8 cellular contexts compared by ENCODE assay signal in genomic region chr9:114405294-114406034, GRCh38. TPM values are rescaled to one million over a fixed set of nuclear protein-coding genes. Genes with fewer than 3 reads are reported as not detected.
A peak's percentile ranks its signal among the peaks of the same experiment; 100 is the strongest.
DNase-seq lines count a peak whose midpoint lies in the region; ATAC-seq and TF ChIP-seq lines count a peak whose summit lies in the region.

No MANE protein-coding gene starts in this region.

- peak; percentile 93 for TF ChIP-seq RAD21 in HCT116 (IDR thresholded peaks at IDR 0.05; ENCODE audit: low read depth)

- POLR2A ChIA-PET in HCT116 (lab: Charles Lee): interaction anchor here (1.3 kb wide), 1 partner anchor 247 kb away, joined by 4 read pairs; no protein-coding TSS in a partner anchor

- TF ChIP-seq CTCF in GM12874 (IDR thresholded peaks at IDR 0.05; ENCODE audit: insufficient read depth, low read depth, low read length) (peak; percentile 74), HCT116 (IDR thresholded peaks at IDR 0.05 in 2 of 3, conservative IDR thresholded peaks at IDR 0.05 in 1 of 3; ENCODE audit: borderline replicate concordance in 1 of 3, insufficient read depth in 1 of 3, low read depth in 2 of 3, low read length in 2 of 3) (peak; percentile 78 to 81 (median 80)), SU-DHL-6 (IDR thresholded peaks at IDR 0.05; ENCODE audit: insufficient read depth, low read length, poor library complexity, severe bottlenecking) (peak; percentile 62), heart left ventricle (IDR thresholded peaks at IDR 0.05) (peak; percentile 72 to 87 (median 82))

- peak; percentile 48 for DNase-seq in HCT116 (ENCODE audit: low read depth, low spot score)
- DNase-seq in MG63: peak; percentile 59
- DNase-seq in activated naive CD8-positive, alpha-beta T cell treated with anti-CD3 and anti-CD28 coated beads, Interleukin-2, amount 50 U/mL, for 16 hours (ENCODE audit: low read depth, low spot score): peak; percentile 63
- peak; percentile 73 to 81 (median 79) for DNase-seq in heart left ventricle
- peak; percentile 88 for DNase-seq in retina

- H3K4me2 ChIP-seq in HCT116 (ENCODE audit: low read length) (no peak overlapping the region), SU-DHL-6 (ENCODE audit: low read depth, low read length, poor library complexity, severe bottlenecking) (no peak overlapping the region)

- TF ChIP-seq POLR2A in HCT116 (IDR thresholded peaks at IDR 0.05; ENCODE audit: borderline replicate concordance, extremely low read depth, insufficient read depth, insufficient read length) (no peak), heart left ventricle (IDR thresholded peaks at IDR 0.05) (no peak)

- H3K9me3 ChIP-seq in HCT116 (ENCODE audit: control insufficient read depth in 1 of 2, insufficient read depth in 1 of 2, low read depth in 1 of 2, low read length in 2 of 2) (no peaks in the 10 kb centered on the region), MG63 (no peaks in the 10 kb centered on the region), SU-DHL-6 (ENCODE audit: insufficient read depth, low read length) (no peaks in the 10 kb centered on the region), heart left ventricle (no peaks in the 10 kb centered on the region)

- no peaks in the 10 kb centered on the region for H3K36me3 ChIP-seq in HCT116 (ENCODE audit: control insufficient read depth in 1 of 2, insufficient read depth in 2 of 2, low read length in 2 of 2)
- no peaks in the 10 kb centered on the region for H3K36me3 ChIP-seq in MG63
- no peaks in the 10 kb centered on the region for H3K36me3 ChIP-seq in SU-DHL-6 (ENCODE audit: low read length)
- no peaks in the 10 kb centered on the region for H3K36me3 ChIP-seq in heart left ventricle

- H2AFZ ChIP-seq in HCT116 (ENCODE audit: low read depth, low read length, poor library complexity, severe bottlenecking) (no peak overlapping the region), SU-DHL-6 (ENCODE audit: low read depth, low read length, severe bottlenecking) (no peak overlapping the region)

- H3K27ac ChIP-seq in HCT116 (ENCODE audit: low read depth, low read length) (no peak overlapping the region), SU-DHL-6 (ENCODE audit: low read depth, low read length) (no peak overlapping the region), heart left ventricle (no peak overlapping the region)

- ATAC-seq in HCT116 (peak; percentile 98), heart left ventricle (peak; percentile 76 to 95 (median 92)), GM18873 (IDR thresholded peaks at IDR 0.05; ENCODE audit: low FRiP score, unreplicated experiment) (no peak)

- intact Hi-C loops in HCT116 (cut with micrococcal nuclease) (loop anchor here (1.0 to 5.0 kb wide), 5 partner anchors 82 to 1119 kb away; no protein-coding TSS in a partner anchor), heart left ventricle (cut with DNase I) (loop anchor here (1.0 to 10.0 kb wide), 14 partner anchors 179 to 1119 kb away; no protein-coding TSS in a partner anchor)

- RAD21 ChIA-PET in HCT116 (lab: Charles Lee; ENCODE audit: low non-redundant PET in 1 of 2, low total read pairs in 2 of 2, uncharacterized antibody in 2 of 2, unreplicated experiment in 2 of 2): interaction anchor here (0.7 to 1.6 kb wide), 4 partner anchors 248 to 506 kb away, joined by 3 to 15 read pairs (median 8); no protein-coding TSS in a partner anchor

- no peaks in the 10 kb centered on the region for H3F3A ChIP-seq in SU-DHL-6 (ENCODE audit: insufficient read depth)

- H4K20me1 ChIP-seq in HCT116 (ENCODE audit: insufficient read depth) (no peaks in the 10 kb centered on the region), SU-DHL-6 (ENCODE audit: low read depth, low read length) (no peaks in the 10 kb centered on the region)

- H3K9ac ChIP-seq in HCT116 (ENCODE audit: low read length) (no peak overlapping the region), SU-DHL-6 (ENCODE audit: low read length) (no peak overlapping the region)

- H3K4me3 ChIP-seq in HCT116 (replicated peaks in 1 of 2; ENCODE audit: low read depth in 1 of 2, low read length in 2 of 2) (no peak overlapping the region), MG63 (no peak overlapping the region), SU-DHL-6 (ENCODE audit: insufficient read depth, low read length, poor library complexity, severe bottlenecking) (no peak overlapping the region), heart left ventricle (no peak overlapping the region)

- BruUV-seq in HCT116 (replicated peaks; lab: Mats Ljungman, UMichigan): no TSS peak

- H3K9me2 ChIP-seq in HCT116 (ENCODE audit: insufficient read depth) (no peaks in the 10 kb centered on the region), SU-DHL-6 (replicated peaks; ENCODE audit: insufficient read depth, low read length) (no peaks in the 10 kb centered on the region)

- no peaks in the 10 kb centered on the region for H3K27me3 ChIP-seq in HCT116 (ENCODE audit: insufficient read depth, low read length)
- no peaks in the 10 kb centered on the region for H3K27me3 ChIP-seq in MG63
- H3K27me3 ChIP-seq in SU-DHL-6 (ENCODE audit: low read length): no peaks in the 10 kb centered on the region
- no peaks in the 10 kb centered on the region for H3K27me3 ChIP-seq in heart left ventricle

- WGBS in heart left ventricle, 4 donors: 22 to 30% (median 24%) methylated on average over 12 to 15 of the region's 15 CpGs

- CTCF ChIA-PET in HCT116 (lab: Charles Lee): interaction anchor here (0.6 to 3.8 kb wide), 20 partner anchors 8 to 609 kb away, joined by 3 to 71 read pairs (median 4); partner anchors contain the start of gene TEX48

- no peaks in the 10 kb centered on the region for H3K79me2 ChIP-seq in HCT116 (ENCODE audit: insufficient read depth, low read length)
- H3K79me2 ChIP-seq in SU-DHL-6 (ENCODE audit: insufficient read depth, low read length): no peaks in the 10 kb centered on the region

- H3K4me1 ChIP-seq in HCT116 (ENCODE audit: control insufficient read depth in 1 of 2, insufficient read depth in 2 of 2, low read length in 2 of 2) (no peaks in the 10 kb centered on the region), heart left ventricle (peaks cover 0 to 7% (median 0%) of the 10 kb centered on the region in 12 donors)

TF ChIP-seq in HCT116, 20 proteins besides CTCF, POLR2A, EP300 and RAD21:
- no peak for TF ChIP-seq CEBPB (IDR thresholded peaks at IDR 0.05; ENCODE audit: low read depth)
- no peak for TF ChIP-seq TCF7L2 (IDR thresholded peaks at IDR 0.05; ENCODE audit: borderline replicate concordance, extremely low read depth, insufficient read depth, insufficient read length)
- TF ChIP-seq, protein P1, sequence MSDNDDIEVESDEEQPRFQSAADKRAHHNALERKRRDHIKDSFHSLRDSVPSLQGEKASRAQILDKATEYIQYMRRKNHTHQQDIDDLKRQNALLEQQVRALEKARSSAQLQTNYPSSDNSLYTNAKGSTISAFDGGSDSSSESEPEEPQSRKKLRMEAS (IDR thresholded peaks at IDR 0.05): no peak
- no peak for TF ChIP-seq FOSL1 (IDR thresholded peaks at IDR 0.05; ENCODE audit: low read depth)
- no peak for TF ChIP-seq SIN3A (IDR thresholded peaks at IDR 0.05; ENCODE audit: low read depth)
- no peak for TF ChIP-seq CBX3 (IDR thresholded peaks at IDR 0.05; ENCODE audit: low read depth)
- no peak for TF ChIP-seq ZNF274 (IDR thresholded peaks at IDR 0.05; ENCODE audit: low read depth, low read length)
- TF ChIP-seq EZH2phosphoT487 (IDR thresholded peaks at IDR 0.05; ENCODE audit: borderline replicate concordance): no peak
- no peak for TF ChIP-seq ZFX (IDR thresholded peaks at IDR 0.05)
- TF ChIP-seq, protein P2, sequence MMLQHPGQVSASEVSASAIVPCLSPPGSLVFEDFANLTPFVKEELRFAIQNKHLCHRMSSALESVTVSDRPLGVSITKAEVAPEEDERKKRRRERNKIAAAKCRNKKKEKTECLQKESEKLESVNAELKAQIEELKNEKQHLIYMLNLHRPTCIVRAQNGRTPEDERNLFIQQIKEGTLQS (IDR thresholded peaks at IDR 0.05): no peak
- no peak for TF ChIP-seq REST (IDR thresholded peaks at IDR 0.05; ENCODE audit: low read depth)
- no peak for TF ChIP-seq EZH2 (IDR thresholded peaks at IDR 0.05)
- no peak for TF ChIP-seq JUND (IDR thresholded peaks at IDR 0.05)
- TF ChIP-seq EGR1 (IDR thresholded peaks at IDR 0.05; ENCODE audit: low read depth): no peak
- no peak for TF ChIP-seq SRF (IDR thresholded peaks at IDR 0.05; ENCODE audit: low read depth)
- TF ChIP-seq YY1 (IDR thresholded peaks at IDR 0.05; ENCODE audit: extremely low read depth, insufficient replicate concordance, low read depth, low read length): no peak
- no peak for TF ChIP-seq ELF1 (IDR thresholded peaks at IDR 0.05; ENCODE audit: borderline replicate concordance, low read depth)

RNA-seq across cellular contexts. Expression of gene AKNA, which starts 17.7 kb away (rescaled TPM):
- total RNA-seq in HCT116 (2021; ENCODE audit: unreplicated experiment): 20.6 TPM
- polyA plus RNA-seq in HCT116 (2012): 21.2 and 24.3 TPM in 2 replicates
- 0.17 and 1.4 TPM in 2 replicates for total RNA-seq in MG63 (2014; rRNA removed; shearing (Covaris generic); ENCODE audit: low replicate concordance)
- total RNA-seq in heart left ventricle: 10 to 100 TPM in 2 of 9 donors, 1 to 10 TPM in 7; 2.5 to 30.8 (median 4.3) TPM
- polyA plus RNA-seq in heart left ventricle: 1 to 10 TPM; 4.4 to 4.6 TPM
